12 cellular contexts compared by ENCODE assay signal in genomic region chr3:102092617-102093466, GRCh38.
DNase-seq lines count a peak whose midpoint lies in the region; ATAC-seq, FAIRE-seq and TF ChIP-seq lines count a peak whose summit lies in the region.
"Had no signal": no experiment of that assay in that cellular context is flagged by ENCODE, and none has a peak within 500 bp of the region (broad histone marks: within the 10 kb centered on the region; RNA-seq: fewer than 3 reads in every experiment).

No MANE protein-coding gene starts in this region.

- in situ Hi-C loops in Caki2 (cut with HindIII; ENCODE audit: low pct_unique_long_range_greater_than_20kb, low sequenced_read_pairs) = no loop called here

- CTCF ChIA-PET in HEK293 (lab: Yijun Ruan, JAX) = no interaction called here

- peaks cover 55% of the 10 kb centered on the region for H3K4me1 Mint-ChIP-seq in activated T-cell treated with anti-CD3 and anti-CD28 coated beads, Interleukin-2, amount 50 U/mL, for 72 hours (ENCODE audit: low read depth)

- peak; percentile 83 to 84 for ATAC-seq in activated T-cell treated with anti-CD3 and anti-CD28 coated beads, Interleukin-2, amount 50 U/mL, for 72 hours (replicated peaks in 1 of 2)
- no peak for ATAC-seq in HG03095 (IDR thresholded peaks at IDR 0.05; ENCODE audit: unreplicated experiment)
- ATAC-seq: mucosa of descending colon had no signal

- no peak for FAIRE-seq in frontal cortex (lab: Jason Lieb, UNC)

- peak; percentile 86 for DNase-seq in Caki2 (ENCODE audit: low read depth)
- peak; percentile 46 to 59 for DNase-seq in activated T-cell treated with anti-CD3 and anti-CD28 coated beads, Interleukin-2, amount 50 U/mL, for 72 hours
- peak; percentile 77 for DNase-seq in iris pigment epithelial cell (ENCODE audit: low read depth)
- DNase-seq in germinal center (ENCODE audit: low spot score) = no peak
- DNase-seq in frontal cortex (ENCODE audit: low spot score in 2 of 2) = no peak
- no peak for DNase-seq in vagina (ENCODE audit: extremely low spot score in 2 of 2)
- DNase-seq: GOT3, mucosa of descending colon, NCI-H1417 treated with DMSO at 0.1 percent for 48 hours had no signal

- no peaks in the 10 kb centered on the region for H3K27me3 Mint-ChIP-seq in activated T-cell treated with anti-CD3 and anti-CD28 coated beads, Interleukin-2, amount 50 U/mL, for 72 hours (ENCODE audit: low read depth)

- H3K27me3 ChIP-seq in vagina = no peaks in the 10 kb centered on the region
- H3K27me3 ChIP-seq: breast epithelium had no signal

- H3K9me3 ChIP-seq in HEK293 (ENCODE audit: control insufficient read depth, insufficient read depth, low read depth, low read length) = no peaks in the 10 kb centered on the region
- H3K9me3 ChIP-seq in vagina = no peaks in the 10 kb centered on the region
- H3K9me3 ChIP-seq: breast epithelium, mucosa of descending colon had no signal

- H3K4me3 Mint-ChIP-seq in activated T-cell treated with anti-CD3 and anti-CD28 coated beads, Interleukin-2, amount 50 U/mL, for 72 hours = peak overlapping the region; percentile 57 to 77

- no peaks in the 10 kb centered on the region for H3K4me1 ChIP-seq in HEK293 (ENCODE audit: control insufficient read depth, insufficient read depth, low read length)
- H3K4me1 ChIP-seq in vagina = peaks cover 7% of the 10 kb centered on the region
- H3K4me1 ChIP-seq: breast epithelium had no signal

- H3K27ac ChIP-seq in HEK293 (ENCODE audit: extremely low read depth, low read depth, low read length) (no peak overlapping the region), vagina (no peak overlapping the region)
- H3K27ac ChIP-seq: breast epithelium had no signal

- no peak overlapping the region for H3K4me3 ChIP-seq in HEK293 (ENCODE audit: low read depth, low read length)
- H3K4me3 ChIP-seq in vagina = no peak overlapping the region
- H3K4me3 ChIP-seq: breast epithelium, mucosa of descending colon had no signal

- POLR2A ChIA-PET in HEK293 (lab: Yijun Ruan, JAX) = no interaction called here

- H3K36me3 ChIP-seq in HEK293 (ENCODE audit: control insufficient read depth in 2 of 2, insufficient read depth in 1 of 2, low read length in 2 of 2) (no peaks in the 10 kb centered on the region), vagina (no peaks in the 10 kb centered on the region)
- H3K36me3 ChIP-seq: breast epithelium had no signal

- no peaks in the 10 kb centered on the region for H3K9me3 Mint-ChIP-seq in activated T-cell treated with anti-CD3 and anti-CD28 coated beads, Interleukin-2, amount 50 U/mL, for 72 hours

- TF ChIP-seq CTCF in HEK293 (tag by site-specific recombination; IDR thresholded peaks at IDR 0.05) = no peak
- no peak for TF ChIP-seq CTCF in vagina (IDR thresholded peaks at IDR 0.05)

- no peak for TF ChIP-seq POLR2A in vagina (IDR thresholded peaks at IDR 0.05)

- no peaks in the 10 kb centered on the region for H3K36me3 Mint-ChIP-seq in activated T-cell treated with anti-CD3 and anti-CD28 coated beads, Interleukin-2, amount 50 U/mL, for 72 hours (ENCODE audit: insufficient read depth in 2 of 2)

- H3K27ac Mint-ChIP-seq in activated T-cell treated with anti-CD3 and anti-CD28 coated beads, Interleukin-2, amount 50 U/mL, for 72 hours = peak overlapping the region; percentile 92

- intact Hi-C loops in vagina (cut with DNase I) = no loop called here

TF ChIP-seq in HEK293, 187 proteins besides CTCF, POLR2A, EP300 and RAD21 (continues in another document):
- TF ChIP-seq SP7 (tag by site-specific recombination; IDR thresholded peaks at IDR 0.05) = peak; percentile 33; the same call in 1 of the 2 replicates
- peak; percentile 65; the same call in 1 of the 2 replicates for TF ChIP-seq ZNF362 (tag by site-specific recombination; IDR thresholded peaks at IDR 0.05)
- TF ChIP-seq ZNF366 (tag by site-specific recombination; conservative IDR thresholded peaks at IDR 0.05) = peak; percentile 58
- TF ChIP-seq ZNF629 (tag by site-specific recombination; IDR thresholded peaks at IDR 0.05) = peak; percentile 68
- TF ChIP-seq ZNF548 (tag by site-specific recombination; IDR thresholded peaks at IDR 0.05) = no peak
- TF ChIP-seq ZFP69B (tag by site-specific recombination; IDR thresholded peaks at IDR 0.05) = no peak
- 0 out of 2 replicates have a peak, but pooled peaks have one; percentile 6 for TF ChIP-seq PRDM6 (tag by site-specific recombination; IDR thresholded peaks at IDR 0.05)
- TF ChIP-seq ZNF488 (tag by site-specific recombination; IDR thresholded peaks at IDR 0.05) = no peak
- TF ChIP-seq REPIN1 (tag by site-specific recombination; IDR thresholded peaks at IDR 0.05; ENCODE audit: low read depth) = no peak
- TF ChIP-seq ZNF639 (tag by site-specific recombination; IDR thresholded peaks at IDR 0.05) = peak; percentile 41; the same call in 1 of the 2 replicates
- TF ChIP-seq SP3 (tag by site-specific recombination; IDR thresholded peaks at IDR 0.05) = peak; percentile 14; the same call in 1 of the 2 replicates
- TF ChIP-seq REST (tag by site-specific recombination; IDR thresholded peaks at IDR 0.05) = no peak
- no peak for TF ChIP-seq OVOL3 (tag by site-specific recombination; IDR thresholded peaks at IDR 0.05)

Comparison
In these comparisons a context has a peak if more than half of its experiments do, and no peak if none do; other contexts are left out.
1. DNase-seq: peak in Caki2 (single experiment), activated T-cell treated with anti-CD3 and anti-CD28 coated beads, Interleukin-2, amount 50 U/mL, for 72 hours (2 of 2) and iris pigment epithelial cell (single experiment); none in germinal center (single experiment), frontal cortex (0 of 2) and vagina (0 of 2).